ENCODE assay signal across 24 cellular contexts in the genomic region with DNA sequence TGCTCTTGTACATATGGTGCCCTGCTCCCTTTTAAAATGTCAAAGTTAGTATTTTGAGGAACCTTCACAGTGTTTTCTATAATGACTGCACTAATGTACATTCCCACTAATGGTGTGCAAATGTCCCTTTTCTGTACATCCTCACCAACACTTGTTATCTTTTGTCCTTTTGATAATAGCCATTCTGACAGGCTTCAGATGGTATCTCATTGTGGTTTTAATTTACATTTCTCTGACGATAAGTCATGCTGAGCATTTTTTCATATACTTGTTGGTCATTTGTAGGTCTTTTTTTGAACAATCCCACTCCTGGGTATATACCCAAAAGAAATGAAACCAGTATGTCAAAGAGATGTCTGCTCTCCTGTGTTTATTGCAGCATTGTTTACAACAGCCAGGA.
"Had no signal": no experiment of that assay in that cellular context is flagged by ENCODE, and none has a peak within 500 bp of the region (broad histone marks: within the 10 kb centered on the region; RNA-seq: fewer than 3 reads in every experiment).

No MANE protein-coding gene starts in this region.

- H3K27ac ChIP-seq: parathyroid adenoma, psoas muscle, right lobe of liver, testis, tibial nerve, upper lobe of right lung, vagina had no signal

- FAIRE-seq: endothelial cell of umbilical vein had no signal

- H3K9me3 ChIP-seq: psoas muscle, right lobe of liver, testis, tibial nerve, upper lobe of right lung, vagina had no signal

- H3K36me3 ChIP-seq: right lobe of liver, tibial nerve, upper lobe of right lung, vagina had no signal

- DNase-seq: effector CD4-positive, alpha-beta T cell; endodermal cell; erythroblast; foreskin melanocyte; head of caudate nucleus; hippocampal formation; left colon; left ventricle myocardium superior; naive thymus-derived CD4-positive, alpha-beta T cell; nephron progenitor cell; psoas muscle; retina; right lobe of liver; stimulated activated CD4-positive, alpha-beta T cell treated with anti-CD3 and anti-CD28 coated beads, Interleukin-2, amount 100 ng/mL, for 24 hours; stimulated activated CD4-positive, alpha-beta T cell treated with anti-CD3 and anti-CD28 coated beads, Interleukin-4, amount 100 ng/mL, for 4 hours; stimulated activated naive B cell treated with anti-CD40 and anti-IgM and Interleukin-4, amounts not matched to agents 10 μg/mL and 1 μg/mL and 100 μg/mL, for 72 hours; stimulated activated naive CD8-positive, alpha-beta T cell treated with anti-CD3 and anti-CD28 coated beads, Interleukin-15, amount 100 ng/mL, for 72 hours; testis; upper lobe of right lung had no signal

- H3K27me3 ChIP-seq: right lobe of liver, testis, tibial nerve, upper lobe of right lung, vagina had no signal

- H3K4me3 ChIP-seq: lung, psoas muscle, right lobe of liver, testis, tibial nerve, upper lobe of right lung, vagina had no signal

- ATAC-seq: left colon; left ventricle myocardium superior; naive thymus-derived CD4-positive, alpha-beta T cell; psoas muscle; right lobe of liver; stimulated activated naive B cell treated with anti-CD40 and anti-IgM and Interleukin-4, amounts not matched to agents 10 μg/mL and 1 μg/mL and 100 μg/mL, for 72 hours; stimulated activated naive CD8-positive, alpha-beta T cell treated with anti-CD3 and anti-CD28 coated beads, Interleukin-15, amount 100 ng/mL, for 72 hours; upper lobe of right lung had no signal

- H3K4me1 ChIP-seq: parathyroid adenoma, psoas muscle, right lobe of liver, testis, tibial nerve, upper lobe of right lung, vagina had no signal
